Comparison of ENCODE assay signal across 16 cellular contexts in the genomic region with DNA sequence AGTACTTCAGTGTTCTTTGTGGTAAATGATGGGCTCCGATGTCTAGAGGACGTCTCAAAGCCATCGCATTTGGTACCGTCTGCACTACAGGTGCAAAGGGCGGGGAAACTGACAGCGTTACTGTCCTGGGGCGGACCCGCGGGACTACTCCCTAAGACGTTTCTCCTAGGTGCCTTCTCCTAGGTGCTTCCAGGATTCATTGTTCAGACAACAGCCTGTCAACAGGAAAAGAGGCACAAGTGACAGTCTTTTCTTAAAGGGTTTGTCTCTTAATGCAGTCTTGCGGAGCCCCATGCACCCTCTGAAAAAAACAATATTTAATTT. TPM values are rescaled to one million over a fixed set of nuclear protein-coding genes. Genes with fewer than 3 reads are reported as not detected.
"Had no signal": no experiment of that assay in that cellular context is flagged by ENCODE, and none has a peak within 500 bp of the region (broad histone marks: within the 10 kb centered on the region; RNA-seq: fewer than 3 reads in every experiment).

No MANE protein-coding gene starts in this region.

- H3K4me3 Mint-ChIP-seq: natural killer cell treated with Interleukin-12 subunit alpha and Interleukin-12 subunit beta and Interleukin-15 and Interleukin-18, amount 100 ng/mL, for 72 hours; T-helper 2 cell treated with Interferon-gamma antibody and Interleukin-4, amounts not matched to agents 5 μg/mL and 100 μg/mL, for 36 hours had no signal

- DNase-seq: activated effector memory CD4-positive, alpha-beta T cell treated with Interleukin-2 at 50 U/mL for 16 hours; activated T-cell treated with anti-CD3 and anti-CD28 coated beads, Interleukin-2, amount 50 U/mL, for 1 hour; amniotic stem cell; body of pancreas; cerebellar nuclear complex; dermis blood vessel endothelial cell; esophagus squamous epithelium; foreskin fibroblast; left colon; thyroid gland had no signal

- H3K9me3 Mint-ChIP-seq: activated naive CD4-positive, alpha-beta T cell treated with anti-CD3 and anti-CD28 coated beads, Interleukin-2, amount 50 U/mL, for 72 hours; natural killer cell treated with Interleukin-12 subunit alpha and Interleukin-12 subunit beta and Interleukin-15 and Interleukin-18, amount 100 ng/mL, for 72 hours; T-helper 2 cell treated with Interferon-gamma antibody and Interleukin-4, amounts not matched to agents 5 μg/mL and 100 μg/mL, for 36 hours had no signal

- H3K27ac Mint-ChIP-seq: activated naive CD4-positive, alpha-beta T cell treated with anti-CD3 and anti-CD28 coated beads, Interleukin-2, amount 50 U/mL, for 72 hours; natural killer cell treated with Interleukin-12 subunit alpha and Interleukin-12 subunit beta and Interleukin-15 and Interleukin-18, amount 100 ng/mL, for 72 hours; T-helper 2 cell treated with Interferon-gamma antibody and Interleukin-4, amounts not matched to agents 5 μg/mL and 100 μg/mL, for 36 hours had no signal

- ATAC-seq: activated CD4-positive, CD25-positive, alpha-beta regulatory T cell treated with anti-CD3 and anti-CD28 coated beads, Interleukin-2, amount 50 U/mL, for 24 hours; activated naive CD4-positive, alpha-beta T cell treated with anti-CD3 and anti-CD28 coated beads, Interleukin-2, amount 50 U/mL, for 72 hours; body of pancreas; left colon; natural killer cell treated with Interleukin-12 subunit alpha and Interleukin-12 subunit beta and Interleukin-15 and Interleukin-18, amount 100 ng/mL, for 72 hours had no signal

RNA-seq across cellular contexts. Expression of gene SERTM1, which starts 1.4 kb away (rescaled TPM):
- total RNA-seq: activated naive CD4-positive, alpha-beta T cell treated with anti-CD3 and anti-CD28 coated beads, Interleukin-2, amount 50 U/mL, for 72 hours; esophagus squamous epithelium; left colon; mucosa of gallbladder; natural killer cell treated with Interleukin-12 subunit alpha and Interleukin-12 subunit beta and Interleukin-15 and Interleukin-18, amount 100 ng/mL, for 72 hours; osteocyte had no signal
